Comparison of ENCODE assay signal across 11 cellular contexts in the genomic region with DNA sequence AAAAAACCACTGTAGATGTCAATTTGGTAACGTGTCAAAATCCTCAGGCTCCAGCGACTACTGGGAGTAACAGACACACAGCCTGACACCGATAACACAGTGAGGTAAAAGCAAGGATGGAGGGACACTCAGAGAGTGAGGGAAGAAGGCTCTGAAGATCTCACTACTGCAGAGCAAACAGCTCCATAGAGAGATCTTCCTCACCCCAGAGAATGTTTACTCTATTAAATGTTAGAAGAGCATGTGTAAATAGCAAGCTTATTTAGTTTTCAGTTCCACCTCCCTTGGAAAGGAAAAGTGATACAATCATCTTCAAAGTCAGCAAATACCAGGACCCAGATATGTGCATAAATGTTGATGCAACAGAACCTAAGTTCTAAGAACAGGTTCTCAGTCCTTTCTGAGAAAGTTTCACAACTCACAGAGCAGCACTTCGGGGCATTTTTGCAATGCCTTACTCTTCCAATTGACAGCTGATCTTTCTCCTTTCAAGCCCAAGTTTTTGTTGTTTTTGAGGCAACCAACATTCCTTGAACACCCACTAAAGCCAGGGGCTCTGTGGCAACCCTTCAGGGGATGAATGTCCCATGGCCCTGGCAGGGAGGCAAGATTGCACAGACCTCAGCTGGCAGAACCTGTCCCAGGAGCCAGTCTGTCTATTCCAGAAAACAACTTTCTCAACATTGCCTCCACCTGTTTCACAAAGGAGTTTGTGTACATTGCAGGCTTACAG.
DNase-seq lines count a peak whose midpoint lies in the region; ATAC-seq and TF ChIP-seq lines count a peak whose summit lies in the region.
"Had no signal": no experiment of that assay in that cellular context is flagged by ENCODE, and none has a peak within 500 bp of the region (broad histone marks: within the 10 kb centered on the region; RNA-seq: fewer than 3 reads in every experiment).

No MANE protein-coding gene starts in this region.

- H3K27me3 ChIP-seq in left lung: no peaks in the 10 kb centered on the region

- H3K27ac Mint-ChIP-seq in activated CD4-positive, alpha-beta memory T cell treated with anti-CD3 and anti-CD28 coated beads, Interleukin-2, amount 10 ng/mL, durations not matched to agents 7 days and 5 days: peak overlapping the region; percentile 7
- H3K27ac Mint-ChIP-seq in activated CD4-positive, alpha-beta memory T cell treated with anti-CD3 and anti-CD28 coated beads for 36 hours: no peak overlapping the region
- peak overlapping the region; percentile 29 for H3K27ac Mint-ChIP-seq in activated T-helper 2 cell treated with anti-CD3 and anti-CD28 coated beads, Interferon-gamma antibody, Interleukin-2, Interleukin-4, amounts not matched to agents 10 μg/mL and 5 μg/mL and 100 μg/mL, durations not matched to agents 14 hours and 24 hours and 36 hours
- H3K27ac Mint-ChIP-seq in stimulated activated effector memory CD8-positive, alpha-beta T cell treated with anti-CD3 and anti-CD28 coated beads, Interleukin-12 subunit alpha, Interleukin-12 subunit beta, amount 100 ng/mL, for 72 hours: peak overlapping the region; percentile 29

- H3K4me1 Mint-ChIP-seq in activated CD4-positive, alpha-beta memory T cell treated with anti-CD3 and anti-CD28 coated beads, Interleukin-2, amount 10 ng/mL, durations not matched to agents 7 days and 5 days: peaks cover 35% of the 10 kb centered on the region
- peaks cover 14% of the 10 kb centered on the region for H3K4me1 Mint-ChIP-seq in activated CD4-positive, alpha-beta memory T cell treated with anti-CD3 and anti-CD28 coated beads for 36 hours (ENCODE audit: low read depth)
- H3K4me1 Mint-ChIP-seq in activated T-helper 2 cell treated with anti-CD3 and anti-CD28 coated beads, Interferon-gamma antibody, Interleukin-2, Interleukin-4, amounts not matched to agents 10 μg/mL and 5 μg/mL and 100 μg/mL, durations not matched to agents 14 hours and 24 hours and 36 hours (ENCODE audit: low read depth): peaks cover 23% of the 10 kb centered on the region
- peaks cover 48% of the 10 kb centered on the region for H3K4me1 Mint-ChIP-seq in stimulated activated effector memory CD8-positive, alpha-beta T cell treated with anti-CD3 and anti-CD28 coated beads, Interleukin-12 subunit alpha, Interleukin-12 subunit beta, amount 100 ng/mL, for 72 hours

- peaks cover 32% of the 10 kb centered on the region for H3K36me3 Mint-ChIP-seq in activated CD4-positive, alpha-beta memory T cell treated with anti-CD3 and anti-CD28 coated beads, Interleukin-2, amount 10 ng/mL, durations not matched to agents 7 days and 5 days (ENCODE audit: low read depth)
- peaks cover 29% of the 10 kb centered on the region for H3K36me3 Mint-ChIP-seq in activated CD4-positive, alpha-beta memory T cell treated with anti-CD3 and anti-CD28 coated beads for 36 hours
- H3K36me3 Mint-ChIP-seq in activated T-helper 2 cell treated with anti-CD3 and anti-CD28 coated beads, Interferon-gamma antibody, Interleukin-2, Interleukin-4, amounts not matched to agents 10 μg/mL and 5 μg/mL and 100 μg/mL, durations not matched to agents 14 hours and 24 hours and 36 hours (ENCODE audit: low read depth): peaks cover 69% of the 10 kb centered on the region
- peaks cover 64% of the 10 kb centered on the region for H3K36me3 Mint-ChIP-seq in stimulated activated effector memory CD8-positive, alpha-beta T cell treated with anti-CD3 and anti-CD28 coated beads, Interleukin-12 subunit alpha, Interleukin-12 subunit beta, amount 100 ng/mL, for 72 hours

- H3K27me3 Mint-ChIP-seq in activated CD4-positive, alpha-beta memory T cell treated with anti-CD3 and anti-CD28 coated beads, Interleukin-2, amount 10 ng/mL, durations not matched to agents 7 days and 5 days: no peaks in the 10 kb centered on the region
- no peaks in the 10 kb centered on the region for H3K27me3 Mint-ChIP-seq in activated CD4-positive, alpha-beta memory T cell treated with anti-CD3 and anti-CD28 coated beads for 36 hours
- no peaks in the 10 kb centered on the region for H3K27me3 Mint-ChIP-seq in activated T-helper 2 cell treated with anti-CD3 and anti-CD28 coated beads, Interferon-gamma antibody, Interleukin-2, Interleukin-4, amounts not matched to agents 10 μg/mL and 5 μg/mL and 100 μg/mL, durations not matched to agents 14 hours and 24 hours and 36 hours (ENCODE audit: low read depth)

- peak; percentile 54 for ATAC-seq in left lung
- peak; percentile 70 for ATAC-seq in stimulated activated effector memory CD8-positive, alpha-beta T cell treated with anti-CD3 and anti-CD28 coated beads, Interleukin-12 subunit alpha, Interleukin-12 subunit beta, amount 100 ng/mL, for 72 hours

- CTCF ChIA-PET in activated CD4-positive, alpha-beta memory T cell treated with anti-CD3 and anti-CD28 coated beads, Interleukin-2, amount 10 ng/mL, durations not matched to agents 7 days and 5 days (lab: Charles Lee): interaction anchor here (0.9 to 1.2 kb wide), 3 partner anchors 14 to 454 kb away, joined by 3 read pairs; no protein-coding TSS in a partner anchor
- CTCF ChIA-PET in activated CD4-positive, alpha-beta memory T cell treated with anti-CD3 and anti-CD28 coated beads for 36 hours (lab: Charles Lee): interaction anchor here (0.9 kb wide), 1 partner anchor 315 kb away, joined by 3 read pairs; no protein-coding TSS in a partner anchor

- no peaks in the 10 kb centered on the region for H3K36me3 ChIP-seq in left lung
- H3K36me3 ChIP-seq: HAP-1 had no signal

- intact Hi-C loops in activated CD4-positive, alpha-beta memory T cell treated with anti-CD3 and anti-CD28 coated beads for 36 hours (cut with micrococcal nuclease): no loop called here
- intact Hi-C loops in activated T-helper 2 cell treated with anti-CD3 and anti-CD28 coated beads, Interferon-gamma antibody, Interleukin-2, Interleukin-4, amounts not matched to agents 10 μg/mL and 5 μg/mL and 100 μg/mL, durations not matched to agents 14 hours and 24 hours and 36 hours (cut with micrococcal nuclease): loop anchor here (10.0 kb wide), 1 partner anchor 109 kb away; no protein-coding TSS in a partner anchor
- intact Hi-C loops in left lung (cut with DNase I): no loop called here

- H3K9me3 Mint-ChIP-seq in activated CD4-positive, alpha-beta memory T cell treated with anti-CD3 and anti-CD28 coated beads, Interleukin-2, amount 10 ng/mL, durations not matched to agents 7 days and 5 days: peaks cover 7% of the 10 kb centered on the region
- H3K9me3 Mint-ChIP-seq in activated CD4-positive, alpha-beta memory T cell treated with anti-CD3 and anti-CD28 coated beads for 36 hours: peaks cover 7% of the 10 kb centered on the region
- peaks cover 14% of the 10 kb centered on the region for H3K9me3 Mint-ChIP-seq in activated T-helper 2 cell treated with anti-CD3 and anti-CD28 coated beads, Interferon-gamma antibody, Interleukin-2, Interleukin-4, amounts not matched to agents 10 μg/mL and 5 μg/mL and 100 μg/mL, durations not matched to agents 14 hours and 24 hours and 36 hours
- H3K9me3 Mint-ChIP-seq in stimulated activated effector memory CD8-positive, alpha-beta T cell treated with anti-CD3 and anti-CD28 coated beads, Interleukin-12 subunit alpha, Interleukin-12 subunit beta, amount 100 ng/mL, for 72 hours: no peaks in the 10 kb centered on the region

- H3K4me3 Mint-ChIP-seq in activated CD4-positive, alpha-beta memory T cell treated with anti-CD3 and anti-CD28 coated beads, Interleukin-2, amount 10 ng/mL, durations not matched to agents 7 days and 5 days: no peak overlapping the region
- H3K4me3 Mint-ChIP-seq in activated CD4-positive, alpha-beta memory T cell treated with anti-CD3 and anti-CD28 coated beads for 36 hours: no peak overlapping the region
- no peak overlapping the region for H3K4me3 Mint-ChIP-seq in activated T-helper 2 cell treated with anti-CD3 and anti-CD28 coated beads, Interferon-gamma antibody, Interleukin-2, Interleukin-4, amounts not matched to agents 10 μg/mL and 5 μg/mL and 100 μg/mL, durations not matched to agents 14 hours and 24 hours and 36 hours (ENCODE audit: low read depth)
- H3K4me3 Mint-ChIP-seq in stimulated activated effector memory CD8-positive, alpha-beta T cell treated with anti-CD3 and anti-CD28 coated beads, Interleukin-12 subunit alpha, Interleukin-12 subunit beta, amount 100 ng/mL, for 72 hours: peak overlapping the region; percentile 12

- no peak for TF ChIP-seq CTCF in left lung (IDR thresholded peaks at IDR 0.05)

- DNase-seq in activated CD4-positive, alpha-beta memory T cell treated with anti-CD3 and anti-CD28 coated beads, Interleukin-2, amount 10 ng/mL, durations not matched to agents 7 days and 5 days: no peak
- DNase-seq in activated CD4-positive, alpha-beta memory T cell treated with anti-CD3 and anti-CD28 coated beads for 36 hours: no peak
- DNase-seq in activated T-helper 2 cell treated with anti-CD3 and anti-CD28 coated beads, Interferon-gamma antibody, Interleukin-2, Interleukin-4, amounts not matched to agents 10 μg/mL and 5 μg/mL and 100 μg/mL, durations not matched to agents 14 hours and 24 hours and 36 hours (ENCODE audit: low spot score): no peak
- DNase-seq in left lung: no peak
- DNase-seq in stimulated activated effector memory CD8-positive, alpha-beta T cell treated with anti-CD3 and anti-CD28 coated beads, Interleukin-12 subunit alpha, Interleukin-12 subunit beta, amount 100 ng/mL, for 72 hours (ENCODE audit: low spot score in 2 of 2): no peak
- no peak for DNase-seq in NCI-H446 treated with DMSO at 0.1 percent for 48 hours (lab: John Stamatoyannopoulos, UW)
- DNase-seq in NCI-H1417 (lab: John Stamatoyannopoulos, UW): no peak
- DNase-seq in NCI-H1417 treated with DMSO at 0.1 percent for 48 hours (lab: John Stamatoyannopoulos, UW): no peak
- DNase-seq: NCI-H2081 treated with DMSO at 0.1 percent for 48 hours; NK-92 treated with Interleukin-12 subunit alpha and Interleukin-12 subunit beta, amount 100 ng/mL, for 24 hours had no signal

- H3K4me1 ChIP-seq in left lung: peaks cover 0 to 15% of the 10 kb centered on the region in 2 donors

- no peaks in the 10 kb centered on the region for H3K9me3 ChIP-seq in left lung
- H3K9me3 ChIP-seq: HAP-1 had no signal

- POLR2A ChIA-PET in activated CD4-positive, alpha-beta memory T cell treated with anti-CD3 and anti-CD28 coated beads, Interleukin-2, amount 10 ng/mL, durations not matched to agents 7 days and 5 days (lab: Charles Lee): interaction anchor here (0.9 to 1.1 kb wide), 4 partner anchors 10 to 44 kb away, joined by 3 to 4 read pairs (median 4); no protein-coding TSS in a partner anchor
- POLR2A ChIA-PET in activated CD4-positive, alpha-beta memory T cell treated with anti-CD3 and anti-CD28 coated beads for 36 hours (lab: Charles Lee): no interaction called here

- no peak overlapping the region for H3K4me3 ChIP-seq in left lung
- H3K4me3 ChIP-seq: HAP-1 had no signal

- H3K27ac ChIP-seq in left lung: no peak overlapping the region
